Comparison of ENCODE assay signal across 1 cellular context in the genomic region with DNA sequence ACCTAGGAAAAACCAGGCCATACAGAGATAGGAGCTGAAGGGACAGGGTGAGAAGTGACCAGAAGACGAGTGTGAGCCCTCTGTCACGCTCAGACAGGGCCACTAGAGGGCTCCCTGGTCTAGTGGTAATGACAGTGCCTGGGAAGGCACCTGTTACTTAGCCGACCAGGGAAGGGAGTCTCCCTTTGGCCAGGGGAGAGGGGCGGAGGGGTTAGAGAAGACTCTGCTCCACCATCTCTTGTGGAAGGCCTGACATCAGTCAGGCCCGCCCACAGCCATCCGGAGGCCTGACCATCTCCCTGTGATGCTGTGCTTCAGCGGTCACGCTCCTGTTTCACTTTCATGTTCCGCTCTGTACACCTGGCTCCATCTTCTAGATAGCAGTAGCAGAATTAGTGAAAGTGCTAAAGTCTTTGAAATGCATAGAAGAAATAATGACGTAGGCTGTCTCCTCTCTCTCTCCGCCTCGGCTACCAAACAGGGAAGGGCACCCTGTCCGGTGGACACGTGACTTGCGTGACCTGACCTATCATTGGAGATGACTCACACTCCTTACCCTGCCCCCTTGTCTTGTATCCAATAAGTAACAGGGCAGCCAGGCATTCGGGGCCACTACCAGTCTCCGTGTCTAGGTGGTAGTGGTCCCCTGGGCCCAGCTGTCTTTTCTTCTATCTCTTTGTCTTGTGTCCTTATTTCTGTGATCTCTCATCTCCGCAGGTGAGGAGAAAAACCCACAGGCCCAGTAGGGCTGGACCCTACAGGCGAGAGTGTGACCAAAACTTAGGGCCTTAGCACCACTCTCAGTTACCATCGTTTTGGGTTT.
TF ChIP-seq lines count a peak whose summit lies in the region.

No MANE protein-coding gene starts in this region.

TF ChIP-seq in GM12878, 131 proteins besides CTCF, POLR2A, EP300 and RAD21 (continued from another document and continues in another):
- TF ChIP-seq, protein P1, sequence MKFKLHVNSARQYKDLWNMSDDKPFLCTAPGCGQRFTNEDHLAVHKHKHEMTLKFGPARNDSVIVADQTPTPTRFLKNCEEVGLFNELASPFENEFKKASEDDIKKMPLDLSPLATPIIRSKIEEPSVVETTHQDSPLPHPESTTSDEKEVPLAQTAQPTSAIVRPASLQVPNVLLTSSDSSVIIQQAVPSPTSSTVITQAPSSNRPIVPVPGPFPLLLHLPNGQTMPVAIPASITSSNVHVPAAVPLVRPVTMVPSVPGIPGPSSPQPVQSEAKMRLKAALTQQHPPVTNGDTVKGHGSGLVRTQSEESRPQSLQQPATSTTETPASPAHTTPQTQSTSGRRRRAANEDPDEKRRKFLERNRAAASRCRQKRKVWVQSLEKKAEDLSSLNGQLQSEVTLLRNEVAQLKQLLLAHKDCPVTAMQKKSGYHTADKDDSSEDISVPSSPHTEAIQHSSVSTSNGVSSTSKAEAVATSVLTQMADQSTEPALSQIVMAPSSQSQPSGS (IDR thresholded peaks at IDR 0.05; ENCODE audit: low read length): no peak
- TF ChIP-seq FOS (IDR thresholded peaks at IDR 0.05; ENCODE audit: borderline replicate concordance, extremely low read depth, insufficient read length): no peak
- TF ChIP-seq, protein P2, sequence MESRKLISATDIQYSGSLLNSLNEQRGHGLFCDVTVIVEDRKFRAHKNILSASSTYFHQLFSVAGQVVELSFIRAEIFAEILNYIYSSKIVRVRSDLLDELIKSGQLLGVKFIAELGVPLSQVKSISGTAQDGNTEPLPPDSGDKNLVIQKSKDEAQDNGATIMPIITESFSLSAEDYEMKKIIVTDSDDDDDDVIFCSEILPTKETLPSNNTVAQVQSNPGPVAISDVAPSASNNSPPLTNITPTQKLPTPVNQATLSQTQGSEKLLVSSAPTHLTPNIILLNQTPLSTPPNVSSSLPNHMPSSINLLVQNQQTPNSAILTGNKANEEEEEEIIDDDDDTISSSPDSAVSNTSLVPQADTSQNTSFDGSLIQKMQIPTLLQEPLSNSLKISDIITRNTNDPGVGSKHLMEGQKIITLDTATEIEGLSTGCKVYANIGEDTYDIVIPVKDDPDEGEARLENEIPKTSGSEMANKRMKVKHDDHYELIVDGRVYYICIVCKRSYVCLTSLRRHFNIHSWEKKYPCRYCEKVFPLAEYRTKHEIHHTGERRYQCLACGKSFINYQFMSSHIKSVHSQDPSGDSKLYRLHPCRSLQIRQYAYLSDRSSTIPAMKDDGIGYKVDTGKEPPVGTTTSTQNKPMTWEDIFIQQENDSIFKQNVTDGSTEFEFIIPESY (IDR thresholded peaks at IDR 0.05): no peak
- TF ChIP-seq, protein P3, sequence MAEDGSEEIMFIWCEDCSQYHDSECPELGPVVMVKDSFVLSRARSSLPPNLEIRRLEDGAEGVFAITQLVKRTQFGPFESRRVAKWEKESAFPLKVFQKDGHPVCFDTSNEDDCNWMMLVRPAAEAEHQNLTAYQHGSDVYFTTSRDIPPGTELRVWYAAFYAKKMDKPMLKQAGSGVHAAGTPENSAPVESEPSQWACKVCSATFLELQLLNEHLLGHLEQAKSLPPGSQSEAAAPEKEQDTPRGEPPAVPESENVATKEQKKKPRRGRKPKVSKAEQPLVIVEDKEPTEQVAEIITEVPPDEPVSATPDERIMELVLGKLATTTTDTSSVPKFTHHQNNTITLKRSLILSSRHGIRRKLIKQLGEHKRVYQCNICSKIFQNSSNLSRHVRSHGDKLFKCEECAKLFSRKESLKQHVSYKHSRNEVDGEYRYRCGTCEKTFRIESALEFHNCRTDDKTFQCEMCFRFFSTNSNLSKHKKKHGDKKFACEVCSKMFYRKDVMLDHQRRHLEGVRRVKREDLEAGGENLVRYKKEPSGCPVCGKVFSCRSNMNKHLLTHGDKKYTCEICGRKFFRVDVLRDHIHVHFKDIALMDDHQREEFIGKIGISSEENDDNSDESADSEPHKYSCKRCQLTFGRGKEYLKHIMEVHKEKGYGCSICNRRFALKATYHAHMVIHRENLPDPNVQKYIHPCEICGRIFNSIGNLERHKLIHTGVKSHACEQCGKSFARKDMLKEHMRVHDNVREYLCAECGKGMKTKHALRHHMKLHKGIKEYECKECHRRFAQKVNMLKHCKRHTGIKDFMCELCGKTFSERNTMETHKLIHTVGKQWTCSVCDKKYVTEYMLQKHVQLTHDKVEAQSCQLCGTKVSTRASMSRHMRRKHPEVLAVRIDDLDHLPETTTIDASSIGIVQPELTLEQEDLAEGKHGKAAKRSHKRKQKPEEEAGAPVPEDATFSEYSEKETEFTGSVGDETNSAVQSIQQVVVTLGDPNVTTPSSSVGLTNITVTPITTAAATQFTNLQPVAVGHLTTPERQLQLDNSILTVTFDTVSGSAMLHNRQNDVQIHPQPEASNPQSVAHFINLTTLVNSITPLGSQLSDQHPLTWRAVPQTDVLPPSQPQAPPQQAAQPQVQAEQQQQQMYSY (CRISPR knock-in tag; IDR thresholded peaks at IDR 0.05): no peak
- peak; percentile 68 for TF ChIP-seq SMC3 (IDR thresholded peaks at IDR 0.05; ENCODE audit: borderline replicate concordance, low read length)
- no peak; the same call in 1 of the 2 replicates for TF ChIP-seq TCF7 (IDR thresholded peaks at IDR 0.05; ENCODE audit: borderline replicate concordance)
- TF ChIP-seq, protein P4, sequence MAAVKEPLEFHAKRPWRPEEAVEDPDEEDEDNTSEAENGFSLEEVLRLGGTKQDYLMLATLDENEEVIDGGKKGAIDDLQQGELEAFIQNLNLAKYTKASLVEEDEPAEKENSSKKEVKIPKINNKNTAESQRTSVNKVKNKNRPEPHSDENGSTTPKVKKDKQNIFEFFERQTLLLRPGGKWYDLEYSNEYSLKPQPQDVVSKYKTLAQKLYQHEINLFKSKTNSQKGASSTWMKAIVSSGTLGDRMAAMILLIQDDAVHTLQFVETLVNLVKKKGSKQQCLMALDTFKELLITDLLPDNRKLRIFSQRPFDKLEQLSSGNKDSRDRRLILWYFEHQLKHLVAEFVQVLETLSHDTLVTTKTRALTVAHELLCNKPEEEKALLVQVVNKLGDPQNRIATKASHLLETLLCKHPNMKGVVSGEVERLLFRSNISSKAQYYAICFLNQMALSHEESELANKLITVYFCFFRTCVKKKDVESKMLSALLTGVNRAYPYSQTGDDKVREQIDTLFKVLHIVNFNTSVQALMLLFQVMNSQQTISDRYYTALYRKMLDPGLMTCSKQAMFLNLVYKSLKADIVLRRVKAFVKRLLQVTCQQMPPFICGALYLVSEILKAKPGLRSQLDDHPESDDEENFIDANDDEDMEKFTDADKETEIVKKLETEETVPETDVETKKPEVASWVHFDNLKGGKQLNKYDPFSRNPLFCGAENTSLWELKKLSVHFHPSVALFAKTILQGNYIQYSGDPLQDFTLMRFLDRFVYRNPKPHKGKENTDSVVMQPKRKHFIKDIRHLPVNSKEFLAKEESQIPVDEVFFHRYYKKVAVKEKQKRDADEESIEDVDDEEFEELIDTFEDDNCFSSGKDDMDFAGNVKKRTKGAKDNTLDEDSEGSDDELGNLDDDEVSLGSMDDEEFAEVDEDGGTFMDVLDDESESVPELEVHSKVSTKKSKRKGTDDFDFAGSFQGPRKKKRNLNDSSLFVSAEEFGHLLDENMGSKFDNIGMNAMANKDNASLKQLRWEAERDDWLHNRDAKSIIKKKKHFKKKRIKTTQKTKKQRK (IDR thresholded peaks at IDR 0.05; ENCODE audit: low read depth, low read length): no peak
- TF ChIP-seq, protein P5, sequence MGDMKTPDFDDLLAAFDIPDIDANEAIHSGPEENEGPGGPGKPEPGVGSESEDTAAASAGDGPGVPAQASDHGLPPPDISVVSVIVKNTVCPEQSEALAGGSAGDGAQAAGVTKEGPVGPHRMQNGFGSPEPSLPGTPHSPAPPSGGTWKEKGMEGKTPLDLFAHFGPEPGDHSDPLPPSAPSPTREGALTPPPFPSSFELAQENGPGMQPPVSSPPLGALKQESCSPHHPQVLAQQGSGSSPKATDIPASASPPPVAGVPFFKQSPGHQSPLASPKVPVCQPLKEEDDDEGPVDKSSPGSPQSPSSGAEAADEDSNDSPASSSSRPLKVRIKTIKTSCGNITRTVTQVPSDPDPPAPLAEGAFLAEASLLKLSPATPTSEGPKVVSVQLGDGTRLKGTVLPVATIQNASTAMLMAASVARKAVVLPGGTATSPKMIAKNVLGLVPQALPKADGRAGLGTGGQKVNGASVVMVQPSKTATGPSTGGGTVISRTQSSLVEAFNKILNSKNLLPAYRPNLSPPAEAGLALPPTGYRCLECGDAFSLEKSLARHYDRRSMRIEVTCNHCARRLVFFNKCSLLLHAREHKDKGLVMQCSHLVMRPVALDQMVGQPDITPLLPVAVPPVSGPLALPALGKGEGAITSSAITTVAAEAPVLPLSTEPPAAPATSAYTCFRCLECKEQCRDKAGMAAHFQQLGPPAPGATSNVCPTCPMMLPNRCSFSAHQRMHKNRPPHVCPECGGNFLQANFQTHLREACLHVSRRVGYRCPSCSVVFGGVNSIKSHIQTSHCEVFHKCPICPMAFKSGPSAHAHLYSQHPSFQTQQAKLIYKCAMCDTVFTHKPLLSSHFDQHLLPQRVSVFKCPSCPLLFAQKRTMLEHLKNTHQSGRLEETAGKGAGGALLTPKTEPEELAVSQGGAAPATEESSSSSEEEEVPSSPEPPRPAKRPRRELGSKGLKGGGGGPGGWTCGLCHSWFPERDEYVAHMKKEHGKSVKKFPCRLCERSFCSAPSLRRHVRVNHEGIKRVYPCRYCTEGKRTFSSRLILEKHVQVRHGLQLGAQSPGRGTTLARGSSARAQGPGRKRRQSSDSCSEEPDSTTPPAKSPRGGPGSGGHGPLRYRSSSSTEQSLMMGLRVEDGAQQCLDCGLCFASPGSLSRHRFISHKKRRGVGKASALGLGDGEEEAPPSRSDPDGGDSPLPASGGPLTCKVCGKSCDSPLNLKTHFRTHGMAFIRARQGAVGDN (IDR thresholded peaks at IDR 0.05): peak; percentile 50
- peak; percentile 61; the same call in 1 of the 2 replicates for TF ChIP-seq JUNB (IDR thresholded peaks at IDR 0.05)
- TF ChIP-seq, protein P6, sequence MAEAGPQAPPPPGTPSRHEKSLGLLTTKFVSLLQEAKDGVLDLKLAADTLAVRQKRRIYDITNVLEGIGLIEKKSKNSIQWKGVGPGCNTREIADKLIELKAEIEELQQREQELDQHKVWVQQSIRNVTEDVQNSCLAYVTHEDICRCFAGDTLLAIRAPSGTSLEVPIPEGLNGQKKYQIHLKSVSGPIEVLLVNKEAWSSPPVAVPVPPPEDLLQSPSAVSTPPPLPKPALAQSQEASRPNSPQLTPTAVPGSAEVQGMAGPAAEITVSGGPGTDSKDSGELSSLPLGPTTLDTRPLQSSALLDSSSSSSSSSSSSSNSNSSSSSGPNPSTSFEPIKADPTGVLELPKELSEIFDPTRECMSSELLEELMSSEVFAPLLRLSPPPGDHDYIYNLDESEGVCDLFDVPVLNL (IDR thresholded peaks at IDR 0.05; ENCODE audit: low read depth, low read length): no peak
- no peak for TF ChIP-seq NR2C2 (IDR thresholded peaks at IDR 0.05; ENCODE audit: borderline replicate concordance, control insufficient read depth, insufficient read length, low read depth)
- TF ChIP-seq PML (IDR thresholded peaks at IDR 0.05; ENCODE audit: low read length): no peak
- no peak for TF ChIP-seq POLR2AphosphoS2 (IDR thresholded peaks at IDR 0.05; ENCODE audit: low read depth, low read length)
- TF ChIP-seq ETV6 (conservative IDR thresholded peaks at IDR 0.05 in 1 of 2, IDR thresholded peaks at IDR 0.05 in 1 of 2; ENCODE audit: borderline replicate concordance in 1 of 2, low read depth in 1 of 2): peak in 1 of 2 experiments; percentile 83; a peak in 2 of 4 replicates
- TF ChIP-seq PAX5 (IDR thresholded peaks at IDR 0.05; ENCODE audit: borderline replicate concordance, low read depth, low read length): peak; percentile 94
- TF ChIP-seq HCFC1 (IDR thresholded peaks at IDR 0.05; ENCODE audit: low read length): 0 out of 2 replicates have a peak, but pooled peaks have one; percentile 13
- no peak for TF ChIP-seq MYC (IDR thresholded peaks at IDR 0.05; ENCODE audit: insufficient read depth, insufficient read length, insufficient replicate concordance, low read length, severe bottlenecking)
- peak; percentile 27; the same call in 1 of the 3 replicates for TF ChIP-seq POU2F2 (IDR thresholded peaks at IDR 0.05; ENCODE audit: borderline replicate concordance, low read depth, low read length)
- TF ChIP-seq, protein P7, sequence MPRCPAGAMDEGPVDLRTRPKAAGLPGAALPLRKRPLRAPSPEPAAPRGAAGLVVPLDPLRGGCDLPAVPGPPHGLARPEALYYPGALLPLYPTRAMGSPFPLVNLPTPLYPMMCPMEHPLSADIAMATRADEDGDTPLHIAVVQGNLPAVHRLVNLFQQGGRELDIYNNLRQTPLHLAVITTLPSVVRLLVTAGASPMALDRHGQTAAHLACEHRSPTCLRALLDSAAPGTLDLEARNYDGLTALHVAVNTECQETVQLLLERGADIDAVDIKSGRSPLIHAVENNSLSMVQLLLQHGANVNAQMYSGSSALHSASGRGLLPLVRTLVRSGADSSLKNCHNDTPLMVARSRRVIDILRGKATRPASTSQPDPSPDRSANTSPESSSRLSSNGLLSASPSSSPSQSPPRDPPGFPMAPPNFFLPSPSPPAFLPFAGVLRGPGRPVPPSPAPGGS (IDR thresholded peaks at IDR 0.05; ENCODE audit: borderline replicate concordance, insufficient read depth, low read depth, low read length, poor library complexity, severe bottlenecking): peak; percentile 17
- TF ChIP-seq, protein P8, sequence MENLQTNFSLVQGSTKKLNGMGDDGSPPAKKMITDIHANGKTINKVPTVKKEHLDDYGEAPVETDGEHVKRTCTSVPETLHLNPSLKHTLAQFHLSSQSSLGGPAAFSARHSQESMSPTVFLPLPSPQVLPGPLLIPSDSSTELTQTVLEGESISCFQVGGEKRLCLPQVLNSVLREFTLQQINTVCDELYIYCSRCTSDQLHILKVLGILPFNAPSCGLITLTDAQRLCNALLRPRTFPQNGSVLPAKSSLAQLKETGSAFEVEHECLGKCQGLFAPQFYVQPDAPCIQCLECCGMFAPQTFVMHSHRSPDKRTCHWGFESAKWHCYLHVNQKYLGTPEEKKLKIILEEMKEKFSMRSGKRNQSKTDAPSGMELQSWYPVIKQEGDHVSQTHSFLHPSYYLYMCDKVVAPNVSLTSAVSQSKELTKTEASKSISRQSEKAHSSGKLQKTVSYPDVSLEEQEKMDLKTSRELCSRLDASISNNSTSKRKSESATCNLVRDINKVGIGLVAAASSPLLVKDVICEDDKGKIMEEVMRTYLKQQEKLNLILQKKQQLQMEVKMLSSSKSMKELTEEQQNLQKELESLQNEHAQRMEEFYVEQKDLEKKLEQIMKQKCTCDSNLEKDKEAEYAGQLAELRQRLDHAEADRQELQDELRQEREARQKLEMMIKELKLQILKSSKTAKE (IDR thresholded peaks at IDR 0.05; ENCODE audit: low read depth, poor library complexity, severe bottlenecking): peak; percentile 85
- peak; percentile 95 for TF ChIP-seq NBN (IDR thresholded peaks at IDR 0.05)
- no peak for TF ChIP-seq SIX5 (IDR thresholded peaks at IDR 0.05; ENCODE audit: low read depth, low read length, severe bottlenecking)
- TF ChIP-seq, protein P9, sequence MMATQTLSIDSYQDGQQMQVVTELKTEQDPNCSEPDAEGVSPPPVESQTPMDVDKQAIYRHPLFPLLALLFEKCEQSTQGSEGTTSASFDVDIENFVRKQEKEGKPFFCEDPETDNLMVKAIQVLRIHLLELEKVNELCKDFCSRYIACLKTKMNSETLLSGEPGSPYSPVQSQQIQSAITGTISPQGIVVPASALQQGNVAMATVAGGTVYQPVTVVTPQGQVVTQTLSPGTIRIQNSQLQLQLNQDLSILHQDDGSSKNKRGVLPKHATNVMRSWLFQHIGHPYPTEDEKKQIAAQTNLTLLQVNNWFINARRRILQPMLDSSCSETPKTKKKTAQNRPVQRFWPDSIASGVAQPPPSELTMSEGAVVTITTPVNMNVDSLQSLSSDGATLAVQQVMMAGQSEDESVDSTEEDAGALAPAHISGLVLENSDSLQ (IDR thresholded peaks at IDR 0.05): peak; percentile 65
- TF ChIP-seq CREM (IDR thresholded peaks at IDR 0.05; ENCODE audit: low read depth): peak; percentile 94
- TF ChIP-seq ZSCAN29 (IDR thresholded peaks at IDR 0.05): no peak; the same call in 1 of the 2 replicates
- TF ChIP-seq, protein P10, sequence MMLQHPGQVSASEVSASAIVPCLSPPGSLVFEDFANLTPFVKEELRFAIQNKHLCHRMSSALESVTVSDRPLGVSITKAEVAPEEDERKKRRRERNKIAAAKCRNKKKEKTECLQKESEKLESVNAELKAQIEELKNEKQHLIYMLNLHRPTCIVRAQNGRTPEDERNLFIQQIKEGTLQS (IDR thresholded peaks at IDR 0.05; ENCODE audit: borderline replicate concordance, extremely low read depth, low read depth, low read length): peak; percentile 64; the same call in 1 of the 2 replicates
